In the genomic region with DNA sequence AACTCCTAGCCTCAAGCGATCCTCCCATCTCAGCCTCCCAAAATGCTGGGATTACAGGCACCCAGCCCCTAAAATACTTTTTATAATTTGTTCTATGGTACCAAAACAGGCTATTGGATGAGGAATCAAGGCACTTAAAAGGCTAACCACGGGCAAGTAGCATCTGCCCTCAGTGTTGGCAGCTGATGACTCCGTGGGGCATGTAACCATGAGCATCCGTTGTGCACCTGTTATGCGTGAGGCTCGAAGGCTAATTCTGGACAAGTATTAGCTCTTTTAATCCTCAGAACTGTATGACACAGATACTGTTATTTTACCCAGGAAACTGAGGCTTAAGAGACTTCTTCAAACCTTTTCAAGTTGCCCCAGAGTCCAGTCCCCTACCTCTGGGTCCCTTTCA, we compare ENCODE assay signal across 20 cellular contexts.
"Had no signal": no experiment of that assay in that cellular context is flagged by ENCODE, and none has a peak within 500 bp of the region (broad histone marks: within the 10 kb centered on the region; RNA-seq: fewer than 3 reads in every experiment).

No MANE protein-coding gene starts in this region.

- H3K4me3 ChIP-seq: coronary artery, dorsolateral prefrontal cortex, hepatocyte, mucosa of descending colon, pancreas, prostate gland, smooth muscle cell, suprapubic skin, thyroid gland, uterus had no signal

- H3K9me3 ChIP-seq: mucosa of descending colon, pancreas, prostate gland, suprapubic skin, thyroid gland, uterus had no signal

- H3K27ac Mint-ChIP-seq: type B pancreatic cell had no signal

- H3K79me2 ChIP-seq: hepatocyte had no signal

- H3K4me1 ChIP-seq: pancreas, prostate gland, uterus had no signal

- H3K4me2 ChIP-seq: hepatocyte, smooth muscle cell had no signal

- DNase-seq: effector CD8-positive, alpha-beta T cell; foreskin melanocyte; kidney glomerular epithelial cell; mucosa of descending colon; occipital lobe; pancreas; retina; stimulated activated CD4-positive, alpha-beta T cell treated with anti-CD3 and anti-CD28 coated beads, Interleukin-2, amount 100 ng/mL, for 48 hours; stimulated activated naive CD8-positive, alpha-beta T cell treated with anti-CD3 and anti-CD28 coated beads, Interleukin-15, Interleukin-2, amounts not matched to agents 100 U/mL and 50 U/mL, for 24 hours; thyroid gland; uterus had no signal

- ATAC-seq: mucosa of descending colon; natural killer cell treated with Interleukin-12 subunit alpha and Interleukin-12 subunit beta and Interleukin-15 and Interleukin-18, amount 100 ng/mL, for 72 hours; pancreas; stimulated activated naive CD8-positive, alpha-beta T cell treated with anti-CD3 and anti-CD28 coated beads, Interleukin-15, Interleukin-2, amounts not matched to agents 100 U/mL and 50 U/mL, for 24 hours had no signal

- H3K27me3 Mint-ChIP-seq: natural killer cell treated with Interleukin-12 subunit alpha and Interleukin-12 subunit beta and Interleukin-15 and Interleukin-18, amount 100 ng/mL, for 72 hours; type B pancreatic cell had no signal

- H3K4me3 Mint-ChIP-seq: natural killer cell treated with Interleukin-12 subunit alpha and Interleukin-12 subunit beta and Interleukin-15 and Interleukin-18, amount 100 ng/mL, for 72 hours; type B pancreatic cell had no signal

- H2AFZ ChIP-seq: hepatocyte had no signal

- H3K27me3 ChIP-seq: dorsolateral prefrontal cortex, hepatocyte, pancreas, suprapubic skin, thyroid gland, uterus had no signal

- H3K9me3 Mint-ChIP-seq: natural killer cell treated with Interleukin-12 subunit alpha and Interleukin-12 subunit beta and Interleukin-15 and Interleukin-18, amount 100 ng/mL, for 72 hours; type B pancreatic cell had no signal

- H3K27ac ChIP-seq: coronary artery, hepatocyte, pancreas, prostate gland, suprapubic skin, thyroid gland, uterus had no signal

- FAIRE-seq: islet of Langerhans, pancreas had no signal

- H3K36me3 ChIP-seq: uterus had no signal
